Comparison of ENCODE assay signal across 8 cellular contexts in genomic region chr1:234727018-234727757, GRCh38.
DNase-seq lines count a peak whose midpoint lies in the region; FAIRE-seq and TF ChIP-seq lines count a peak whose summit lies in the region.

No MANE protein-coding gene starts in this region.

- no peak overlapping the region for H3K4ac ChIP-seq in trophoblast cell (ENCODE audit: low read depth, low read length)

- no peaks in the 10 kb centered on the region for H3K36me3 ChIP-seq in trophoblast cell (ENCODE audit: control insufficient read depth in 1 of 2, insufficient read depth in 2 of 2, low read length in 2 of 2)

- H2AK5ac ChIP-seq in trophoblast cell (ENCODE audit: low read length): peak overlapping the region; percentile 79

- no peak overlapping the region for H4K12ac ChIP-seq in trophoblast cell (ENCODE audit: low read depth, low read length)

- peak overlapping the region; percentile 0 for H3K4me2 ChIP-seq in trophoblast cell (ENCODE audit: low read length)

- H3K4me1 ChIP-seq in trophoblast cell (ENCODE audit: control insufficient read depth in 1 of 2, insufficient read depth in 2 of 2, low read length in 2 of 2): peaks cover 55 to 69% of the 10 kb centered on the region in 2 experiments

- H2BK120ac ChIP-seq in trophoblast cell (ENCODE audit: insufficient read depth, low read length, poor library complexity): peak overlapping the region; percentile 85

- peak overlapping the region; percentile 85 for H3K14ac ChIP-seq in trophoblast cell (ENCODE audit: low read length)

- peaks cover 60% of the 10 kb centered on the region for H3K79me1 ChIP-seq in trophoblast cell (ENCODE audit: low read length)

- no peak overlapping the region for H3K9ac ChIP-seq in trophoblast cell (ENCODE audit: low read length)

- peak overlapping the region; percentile 72 for H3K18ac ChIP-seq in trophoblast cell (ENCODE audit: low read length)

- H2BK12ac ChIP-seq in trophoblast cell (ENCODE audit: low read length): peak overlapping the region; percentile 96

- in situ Hi-C loops in G401 (cut with HindIII; ENCODE audit: low sequenced_read_pairs): loop anchor here (25.0 kb wide), 1 partner anchor 110 kb away; no protein-coding TSS in a partner anchor

- H3K4me3 ChIP-seq in trophoblast cell (ENCODE audit: low read depth, low read length): no peak overlapping the region

- peak overlapping the region; percentile 48 for H2AFZ ChIP-seq in trophoblast cell (ENCODE audit: insufficient read depth, low read length, poor library complexity)

- H3K79me2 ChIP-seq in trophoblast cell (ENCODE audit: control insufficient read depth, insufficient read depth, low read length, poor library complexity): peaks cover 16% of the 10 kb centered on the region

- peak overlapping the region; percentile 68 for H4K8ac ChIP-seq in trophoblast cell (ENCODE audit: low read depth, low read length)

- H2BK5ac ChIP-seq in trophoblast cell (ENCODE audit: low read depth, low read length, poor library complexity): peak overlapping the region; percentile 78

- no peak for TF ChIP-seq CTCF in D721Med (IDR thresholded peaks at IDR 0.05; ENCODE audit: insufficient read depth, missing control alignments)

- DNase-seq in NCI-H2107 treated with DMSO at 0.1 percent for 48 hours (lab: John Stamatoyannopoulos, UW; ENCODE audit: unreplicated experiment): peak; percentile 64
- DNase-seq in NCI-H2107 (lab: John Stamatoyannopoulos, UW): no peak
- DNase-seq in NCI-H2227 treated with DMSO at 0.1 percent for 48 hours (lab: John Stamatoyannopoulos, UW): peak; percentile 91
- peak in 1 of 2 donors; percentile 26 for DNase-seq in trophoblast cell
- no peak for DNase-seq in COLO668 (lab: John Stamatoyannopoulos, UW; ENCODE audit: unreplicated experiment)
- no peak for DNase-seq in G401 (ENCODE audit: low spot score)
- no peak for DNase-seq in D721Med (ENCODE audit: insufficient read length, low spot score)

- no peak for FAIRE-seq in D721Med (lab: Jason Lieb, UNC)

- WGBS in trophoblast cell (ENCODE audit: extremely low coverage, insufficient coverage, insufficient read length): no CpG with 5 or more reads among the region's 7 CpGs

- H4K91ac ChIP-seq in trophoblast cell (ENCODE audit: low read depth, low read length): peak overlapping the region; percentile 88

- no peaks in the 10 kb centered on the region for H3K9me3 ChIP-seq in trophoblast cell (ENCODE audit: insufficient read depth, low read depth, low read length)

- no peak overlapping the region for H3K23ac ChIP-seq in trophoblast cell (ENCODE audit: low read length)

- H3K27ac ChIP-seq in cingulate gyrus (ENCODE audit: low read depth, low read length): peak overlapping the region; percentile 99
- H3K27ac ChIP-seq in trophoblast cell (ENCODE audit: low read depth, low read length): peak overlapping the region; percentile 91

- no peaks in the 10 kb centered on the region for H3K27me3 ChIP-seq in trophoblast cell (ENCODE audit: insufficient read depth, low read length)

Comparison
In these comparisons a context has a peak if more than half of its experiments do, and no peak if none do; other contexts are left out.
1. DNase-seq: peak in NCI-H2107 treated with DMSO at 0.1 percent for 48 hours (single experiment) and NCI-H2227 treated with DMSO at 0.1 percent for 48 hours (single experiment); none in NCI-H2107 (single experiment), COLO668 (single experiment), G401 (single experiment) and D721Med (single experiment).